ENCODE assay signal across 10 cellular contexts in the genomic region with DNA sequence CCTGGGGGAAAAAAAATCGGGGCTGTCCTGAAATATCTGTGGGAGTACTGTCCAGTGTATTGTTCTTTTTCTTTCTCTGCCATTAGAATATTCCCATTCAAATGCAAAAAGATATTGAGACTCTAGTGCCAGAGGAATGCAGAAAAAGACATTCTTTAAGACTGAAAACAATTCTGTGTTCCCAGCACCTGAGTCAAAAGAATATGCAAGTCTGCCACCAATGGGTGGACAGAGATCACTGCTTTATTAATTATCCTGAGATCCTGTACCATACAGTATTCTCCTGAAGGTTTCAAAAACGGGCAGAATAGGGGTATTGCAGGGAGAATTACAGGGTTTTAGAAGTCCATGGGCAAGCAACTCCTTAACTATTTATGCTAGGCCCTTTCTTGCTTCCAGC.
DNase-seq lines count a peak whose midpoint lies in the region; ATAC-seq and TF ChIP-seq lines count a peak whose summit lies in the region.
"Had no signal": no experiment of that assay in that cellular context is flagged by ENCODE, and none has a peak within 500 bp of the region (broad histone marks: within the 10 kb centered on the region; RNA-seq: fewer than 3 reads in every experiment).

No MANE protein-coding gene starts in this region.

- intact Hi-C loops in mucosa of descending colon (cut with DNase I, micrococcal nuclease) = no loop called here

- no peak overlapping the region for H3K4me3 ChIP-seq in AG10803 (ENCODE audit: low read length)
- no peak overlapping the region for H3K4me3 ChIP-seq in kidney epithelial cell (ENCODE audit: low read depth, low read length)
- H3K4me3 ChIP-seq in mucosa of descending colon = no peak overlapping the region
- H3K4me3 ChIP-seq: stomach had no signal

- DNase-seq in AG10803 (ENCODE audit: low read depth) (peak; percentile 16), HT1080 (ENCODE audit: low read depth) (peak; percentile 24), kidney epithelial cell (ENCODE audit: low read depth) (no peak), mucosa of descending colon (no peak)
- no peak for DNase-seq in stimulated activated CD8-positive, alpha-beta memory T cell treated with anti-CD3 and anti-CD28 coated beads, Interleukin-4, amount 100 ng/mL, for 48 hours
- DNase-seq: glutamatergic neuron, stomach had no signal

- H3K27me3 ChIP-seq in kidney epithelial cell (ENCODE audit: control insufficient read depth, insufficient read depth, low read length) = no peaks in the 10 kb centered on the region
- H3K27me3 ChIP-seq: stomach had no signal

- TF ChIP-seq CTCF in AG10803 (conservative IDR thresholded peaks at IDR 0.05; ENCODE audit: low read length) (no peak), VCaP (conservative IDR thresholded peaks at IDR 0.05) (peak; percentile 80), kidney epithelial cell (IDR thresholded peaks at IDR 0.05; ENCODE audit: insufficient read depth, low read length, poor library complexity, severe bottlenecking) (peak; percentile 30), mucosa of descending colon (IDR thresholded peaks at IDR 0.05) (no peak)

- no peak overlapping the region for H3K27ac ChIP-seq in VCaP
- H3K27ac ChIP-seq: stomach had no signal

- H3K4me1 ChIP-seq in mucosa of descending colon (ENCODE audit: low read depth) = no peaks in the 10 kb centered on the region
- H3K4me1 ChIP-seq: stomach had no signal

- H3K36me3 ChIP-seq in kidney epithelial cell (ENCODE audit: control insufficient read depth, insufficient read depth, low read length) (no peaks in the 10 kb centered on the region), mucosa of descending colon (ENCODE audit: low read depth) (no peaks in the 10 kb centered on the region)
- H3K36me3 ChIP-seq: stomach had no signal

- no peaks in the 10 kb centered on the region for H3K9me3 ChIP-seq in mucosa of descending colon
- H3K9me3 ChIP-seq: stomach had no signal

- ATAC-seq in GM19397 (IDR thresholded peaks at IDR 0.05; ENCODE audit: unreplicated experiment) = no peak
- no peak for ATAC-seq in GM19463 (IDR thresholded peaks at IDR 0.05; ENCODE audit: unreplicated experiment)
- no peak for ATAC-seq in mucosa of descending colon

Comparison
In these comparisons a context has a peak if more than half of its experiments do, and no peak if none do; other contexts are left out.
1. DNase-seq: peak in AG10803 (single experiment) and HT1080 (single experiment); none in kidney epithelial cell (single experiment), stimulated activated CD8-positive, alpha-beta memory T cell treated with anti-CD3 and anti-CD28 coated beads, Interleukin-4, amount 100 ng/mL, for 48 hours (single experiment) and mucosa of descending colon (0 of 3).
2. CTCF ChIP-seq: peak in VCaP (single experiment) and kidney epithelial cell (single experiment); none in AG10803 (single experiment) and mucosa of descending colon (single experiment).